In genomic region chr18:22668496-22668895, GRCh38 we compare ENCODE assay signal across 21 cellular contexts.
DNase-seq lines count a peak whose midpoint lies in the region; ATAC-seq, FAIRE-seq and TF ChIP-seq lines count a peak whose summit lies in the region.
"Had no signal": no experiment of that assay in that cellular context is flagged by ENCODE, and none has a peak within 500 bp of the region (broad histone marks: within the 10 kb centered on the region; RNA-seq: fewer than 3 reads in every experiment).

No MANE protein-coding gene starts in this region.

- H3K4me3 ChIP-seq in mammary epithelial cell (replicated peaks in 1 of 3; ENCODE audit: insufficient read depth in 1 of 3, low read depth in 2 of 3, low read length in 3 of 3) (no peak overlapping the region), osteoblast (ENCODE audit: insufficient read depth, low read length) (no peak overlapping the region), HepG2 (replicated peaks in 1 of 3; ENCODE audit: insufficient read depth in 1 of 3, low read depth in 2 of 3, low read length in 3 of 3) (no peak overlapping the region)
- H3K4me3 ChIP-seq: stomach, vagina had no signal

- H4K20me1 ChIP-seq in mammary epithelial cell (ENCODE audit: insufficient read depth, low read length) (no peaks in the 10 kb centered on the region), osteoblast (ENCODE audit: insufficient read depth, low read length) (no peaks in the 10 kb centered on the region), HepG2 (ENCODE audit: insufficient read depth, low read length) (no peaks in the 10 kb centered on the region)

- no peak for TF ChIP-seq POLR2A in HepG2 (IDR thresholded peaks at IDR 0.05; ENCODE audit: insufficient read depth in 1 of 2, low read depth in 2 of 2, low read length in 2 of 2)

- FAIRE-seq in HepG2 (lab: Jason Lieb, UNC) (no peak), HTR-8/SVneo (lab: Jason Lieb, UNC) (no peak)

- TF ChIP-seq CTCF in mammary epithelial cell (conservative IDR thresholded peaks at IDR 0.05 in 1 of 2, IDR thresholded peaks at IDR 0.05 in 1 of 2; ENCODE audit: extremely low read depth in 1 of 2, insufficient read depth in 1 of 2, low read depth in 1 of 2, low read length in 2 of 2) (no peak), osteoblast (IDR thresholded peaks at IDR 0.05; ENCODE audit: extremely low read depth, low read depth, low read length) (no peak), HepG2 (CRISPR knock-in tag; IDR thresholded peaks at IDR 0.05) (no peak)

- H2AFZ ChIP-seq in mammary epithelial cell (ENCODE audit: low read depth, low read length) (peak overlapping the region; percentile 7), osteoblast (ENCODE audit: low read length) (no peak overlapping the region), HepG2 (ENCODE audit: low read length) (no peak overlapping the region)

- H3K9ac ChIP-seq in mammary epithelial cell (ENCODE audit: insufficient read depth, low read length) (no peak overlapping the region), HepG2 (ENCODE audit: insufficient read depth, low read depth, low read length) (no peak overlapping the region)

- H3K36me3 ChIP-seq in mammary epithelial cell (ENCODE audit: insufficient read depth, low read length) (no peaks in the 10 kb centered on the region), osteoblast (ENCODE audit: insufficient read depth, low read length) (no peaks in the 10 kb centered on the region), HepG2 (replicated peaks in 1 of 2; ENCODE audit: control insufficient read depth in 1 of 2, insufficient read depth in 2 of 2, low read length in 2 of 2) (no peaks in the 10 kb centered on the region)
- H3K36me3 ChIP-seq: neutrophil, stomach, vagina had no signal

- H3K9me3 ChIP-seq in mammary epithelial cell (replicated peaks; ENCODE audit: insufficient read depth, low read length) (peaks cover 4% of the 10 kb centered on the region), osteoblast (ENCODE audit: low read depth, low read length) (peaks cover 2% of the 10 kb centered on the region), HepG2 (ENCODE audit: low read length) (peaks cover 5% of the 10 kb centered on the region)
- H3K9me3 ChIP-seq: neutrophil had no signal

- TF ChIP-seq RAD21 in HepG2 (CRISPR knock-in tag; IDR thresholded peaks at IDR 0.05), result no peak

- dilution Hi-C loops in mammary epithelial cell (cut with HindIII; ENCODE audit: low sequenced_read_pairs), result no loop called here

- H3K27ac ChIP-seq in mammary epithelial cell (ENCODE audit: insufficient read depth, low read depth, low read length) (peak overlapping the region; percentile 54), osteoblast (ENCODE audit: low read depth, low read length) (peak overlapping the region; percentile 89), HepG2 (ENCODE audit: extremely low read length, insufficient read depth, low read length) (no peak overlapping the region)
- H3K27ac ChIP-seq: neutrophil, vagina had no signal

- H3K4me2 ChIP-seq in mammary epithelial cell (ENCODE audit: insufficient read depth, low read depth, low read length), result peak overlapping the region; percentile 57
- peak overlapping the region; percentile 35 for H3K4me2 ChIP-seq in osteoblast (ENCODE audit: insufficient read depth, low read length)
- no peak overlapping the region for H3K4me2 ChIP-seq in HepG2 (ENCODE audit: low read depth, low read length)

- H3K79me2 ChIP-seq in mammary epithelial cell (ENCODE audit: insufficient read depth, low read length), result no peaks in the 10 kb centered on the region
- H3K79me2 ChIP-seq in osteoblast (ENCODE audit: insufficient read depth, low read length), result no peaks in the 10 kb centered on the region
- H3K79me2 ChIP-seq in HepG2 (ENCODE audit: insufficient read depth, low read length), result no peaks in the 10 kb centered on the region

- CTCF ChIA-PET in mammary epithelial cell (lab: Charles Lee; ENCODE audit: low non-redundant PET), result no interaction called here
- CTCF ChIA-PET in HepG2 (lab: Yijun Ruan, JAX; ENCODE audit: low intra/inter-chr PET ratio, low total read pairs), result no interaction called here

- WGBS in mammary epithelial cell (ENCODE audit: low coverage, missing lambda C conversion rate), result 95% methylated on average over 2 of the region's 2 CpGs
- 31% methylated on average over 2 of the region's 2 CpGs for WGBS in HepG2 (ENCODE audit: low lambda C conversion rate)

- in situ Hi-C loops in mammary epithelial cell (cut with MboI; ENCODE audit: low sequenced_read_pairs in 2 of 2) (no loop called here), HepG2 (cut with HindIII; ENCODE audit: extremely low pct_ligation_motif_present, low pct_unique_long_range_greater_than_20kb) (no loop called here)

- H3K4me1 ChIP-seq in mammary epithelial cell (ENCODE audit: insufficient read depth, low read length), result peaks cover 20% of the 10 kb centered on the region
- peaks cover 47% of the 10 kb centered on the region for H3K4me1 ChIP-seq in osteoblast (ENCODE audit: insufficient read depth, low read length)
- H3K4me1 ChIP-seq in HepG2 (ENCODE audit: insufficient read depth, low read length), result no peaks in the 10 kb centered on the region
- H3K4me1 ChIP-seq: Caco-2, vagina had no signal

- TF ChIP-seq EP300 in HepG2 (IDR thresholded peaks at IDR 0.05; ENCODE audit: low read depth in 2 of 2, low read length in 2 of 2) (no peak), HepG2 (CRISPR knock-in tag; IDR thresholded peaks at IDR 0.05; ENCODE audit: borderline replicate concordance) (no peak)

- BruUV-seq in mammary epithelial cell (replicated peaks; lab: Mats Ljungman, UMichigan), result no TSS peak
- no TSS peak for BruUV-seq in HepG2 (replicated peaks; lab: Mats Ljungman, UMichigan)

- intact Hi-C loops in mammary epithelial cell (cut with micrococcal nuclease), result no loop called here
- intact Hi-C loops in HepG2 (cut with micrococcal nuclease; ENCODE audit: unreplicated experiment), result loop anchor here (1.0 kb wide), 1 partner anchor 31 kb away; no protein-coding TSS in a partner anchor

- POLR2A ChIA-PET in HepG2 (lab: Yijun Ruan, JAX), result no interaction called here

- no peaks in the 10 kb centered on the region for H3K27me3 ChIP-seq in mammary epithelial cell (ENCODE audit: insufficient read depth, low read length)
- no peaks in the 10 kb centered on the region for H3K27me3 ChIP-seq in osteoblast (ENCODE audit: insufficient read depth, low read length)
- H3K27me3 ChIP-seq in HepG2 (ENCODE audit: control insufficient read depth in 1 of 2, insufficient read depth in 2 of 2, low read length in 2 of 2), result no peaks in the 10 kb centered on the region
- H3K27me3 ChIP-seq: neutrophil, stomach, vagina had no signal

- DNase-seq in Daoy (ENCODE audit: low read depth) (peak; percentile 39), mammary epithelial cell (no peak), osteoblast (ENCODE audit: insufficient read length, low spot score, missing footprints) (peak; percentile 57), SK-N-DZ (ENCODE audit: low spot score) (no peak), HepG2 (ENCODE audit: low spot score) (no peak), GM19240 (ENCODE audit: insufficient read length, low spot score) (no peak), HTR-8/SVneo (ENCODE audit: insufficient read length, low spot score) (no peak)
- DNase-seq: activated CD4-positive, CD25-positive, alpha-beta regulatory T cell; Caco-2; effector memory CD4-positive, alpha-beta T cell; H7; hippocampal formation; MM.1S; NCI-H1694; NCI-H345; stimulated activated CD4-positive, alpha-beta T cell treated with anti-CD3 and anti-CD28 coated beads, Interleukin-1b, Interleukin-23, amount 100 ng/mL, for 48 hours; stomach had no signal

- ATAC-seq in HG03432 (IDR thresholded peaks at IDR 0.05; ENCODE audit: unreplicated experiment) (peak; percentile 15), HepG2 (no peak)
- ATAC-seq: sciatic nerve had no signal

TF ChIP-seq in HepG2, 621 proteins besides CTCF, POLR2A, EP300 and RAD21:
- TF ChIP-seq PPARG (CRISPR knock-in tag; conservative IDR thresholded peaks at IDR 0.05) (no peak), ZNF670 (CRISPR knock-in tag; IDR thresholded peaks at IDR 0.05; ENCODE audit: borderline replicate concordance) (no peak), ETV6 (CRISPR knock-in tag; conservative IDR thresholded peaks at IDR 0.05) (no peak), MBD4 (IDR thresholded peaks at IDR 0.05; ENCODE audit: borderline replicate concordance, low read length) (no peak), ATAD3A (CRISPR knock-in tag; IDR thresholded peaks at IDR 0.05) (no peak), EHMT2 (IDR thresholded peaks at IDR 0.05; ENCODE audit: borderline replicate concordance, low read depth, low read length) (no peak), SIX4 (CRISPR knock-in tag; IDR thresholded peaks at IDR 0.05) (no peak), KDM1A (CRISPR knock-in tag; IDR thresholded peaks at IDR 0.05) (no peak), RXRB (CRISPR knock-in tag; IDR thresholded peaks at IDR 0.05; ENCODE audit: borderline replicate concordance) (no peak), DR1 (CRISPR knock-in tag; IDR thresholded peaks at IDR 0.05) (no peak), U2AF1 (optimal IDR thresholded peaks at IDR 0.05; ENCODE audit: low read depth, low read length) (no peak), CENPBD1 (CRISPR knock-in tag; IDR thresholded peaks at IDR 0.05; ENCODE audit: borderline replicate concordance, low read depth) (no peak)

Comparison
In these comparisons a context has a peak if more than half of its experiments do, and no peak if none do; other contexts are left out.
1. DNase-seq: peak in Daoy (single experiment) and osteoblast (single experiment); none in mammary epithelial cell (single experiment), SK-N-DZ (single experiment), HepG2 (single experiment), GM19240 (single experiment) and HTR-8/SVneo (single experiment).